Comparison of ENCODE assay signal across 20 cellular contexts in genomic region chr16:89550421-89550988, GRCh38. TPM values are rescaled to one million over a fixed set of nuclear protein-coding genes. Genes with fewer than 3 reads are reported as not detected.
A peak's percentile ranks its signal among the peaks of the same experiment; 100 is the strongest.
DNase-seq lines count a peak whose midpoint lies in the region; ATAC-seq and TF ChIP-seq lines count a peak whose summit lies in the region.
"Had no signal": no experiment of that assay in that cellular context is flagged by ENCODE, and none has a peak within 500 bp of the region (broad histone marks: within the 10 kb centered on the region; RNA-seq: fewer than 3 reads in every experiment).

No MANE protein-coding gene starts in this region.

- no peak overlapping the region for H2AFZ ChIP-seq in IMR-90 (replicated peaks; ENCODE audit: low read length, poor library complexity)
- H2AFZ ChIP-seq in neuronal stem cell (ENCODE audit: low read length): no peak overlapping the region

- H3K23ac ChIP-seq in IMR-90 (ENCODE audit: low read depth, low read length) (no peak overlapping the region), neuronal stem cell (ENCODE audit: low read depth, low read length, poor library complexity) (no peak overlapping the region)

- no peak overlapping the region for H2BK20ac ChIP-seq in IMR-90 (ENCODE audit: low read depth, low read length)

- H2BK15ac ChIP-seq in IMR-90 (ENCODE audit: low read depth, low read length): no peak overlapping the region
- no peak overlapping the region for H2BK15ac ChIP-seq in neuronal stem cell (ENCODE audit: low read length)

- no TSS peak for BruUV-seq in IMR-90 (replicated peaks; lab: Mats Ljungman, UMichigan)

- H2BK12ac ChIP-seq in neuronal stem cell (ENCODE audit: low read length): no peak overlapping the region

- H4K91ac ChIP-seq in IMR-90 (ENCODE audit: insufficient read depth, low read depth, low read length) (no peak overlapping the region), neuronal stem cell (ENCODE audit: low read depth, low read length, poor library complexity) (no peak overlapping the region)

- POLR2A ChIA-PET in IMR-90 (lab: Charles Lee; ENCODE audit: unreplicated experiment): no interaction called here

- no peak overlapping the region for H3K4me3 Mint-ChIP-seq in chondrocyte (ENCODE audit: unreplicated experiment)
- H3K4me3 Mint-ChIP-seq: CD8-positive, alpha-beta memory T cell had no signal

- H2BK120ac ChIP-seq in IMR-90 (ENCODE audit: low read depth, low read length) (no peak overlapping the region), neuronal stem cell (ENCODE audit: low read depth, low read length) (no peak overlapping the region)

- no peak overlapping the region for H3K14ac ChIP-seq in IMR-90 (replicated peaks; ENCODE audit: low read depth, low read length)
- no peak overlapping the region for H3K14ac ChIP-seq in neuronal stem cell (ENCODE audit: low read length)

- no peaks in the 10 kb centered on the region for H3K9me1 ChIP-seq in IMR-90 (ENCODE audit: insufficient read depth, low read length)

- WGBS in IMR-90 (ENCODE audit: extremely low coverage in 2 of 2, insufficient read length in 1 of 2), 2 experiments: 97% methylated on average over 8 of the region's 22 CpGs; no CpG with 5 or more reads in 1 of the 2 experiments
- no CpG with 5 or more reads among the region's 22 CpGs for WGBS in neuronal stem cell (ENCODE audit: extremely low coverage in 2 of 2, insufficient read length in 2 of 2, insufficient replicate concordance in 1 of 2), 2 donors

- H3K36me3 ChIP-seq in IMR-90 (ENCODE audit: control insufficient read depth, insufficient read depth, low read length) (peaks cover 66% of the 10 kb centered on the region), neuronal stem cell (replicated peaks in 1 of 2; ENCODE audit: control insufficient read depth in 2 of 2, insufficient read depth in 2 of 2, low read length in 2 of 2) (peaks cover 52 to 99% of the 10 kb centered on the region in 2 donors)

- no peaks in the 10 kb centered on the region for H3K4me1 Mint-ChIP-seq in chondrocyte (ENCODE audit: low read depth)

- H3K4me1 ChIP-seq in IMR-90 (ENCODE audit: control insufficient read depth, insufficient read depth, low read length) (no peaks in the 10 kb centered on the region), neuronal stem cell (ENCODE audit: control insufficient read depth in 2 of 2, insufficient read depth in 1 of 2, low read depth in 1 of 2, low read length in 2 of 2) (no peaks in the 10 kb centered on the region)
- H3K4me1 ChIP-seq: SJCRH30 had no signal

- H3K27ac ChIP-seq in IMR-90 (ENCODE audit: insufficient read depth, low read length) (no peak overlapping the region), neuronal stem cell (replicated peaks; ENCODE audit: low read length) (no peak overlapping the region)
- H3K27ac ChIP-seq: 22Rv1, SJCRH30 had no signal

- CTCF ChIA-PET in IMR-90 (lab: Yijun Ruan, JAX): no interaction called here

- intact Hi-C loops in IMR-90 (cut with micrococcal nuclease): no loop called here

- no peak overlapping the region for H3K56ac ChIP-seq in IMR-90 (ENCODE audit: extremely low read depth, insufficient read depth, low read length)

- H3K27ac Mint-ChIP-seq in chondrocyte (ENCODE audit: unreplicated experiment): peak overlapping the region; percentile 4

- DNase-seq in activated CD4-positive, alpha-beta T cell treated with anti-CD3 and anti-CD28 coated beads for 48 hours: peak; percentile 17
- DNase-seq in activated CD4-positive, alpha-beta T cell treated with anti-CD3 and anti-CD28 coated beads, Interleukin-2, amount 50 U/mL, for 1 hour: no peak
- DNase-seq in IMR-90 (no peak), chondrocyte (ENCODE audit: low spot score) (no peak), neuronal stem cell (ENCODE audit: low spot score) (no peak), SIG-M5 (lab: John Stamatoyannopoulos, UW) (no peak)
- DNase-seq in activated CD8-positive, alpha-beta memory T cell treated with anti-CD3 and anti-CD28 coated beads for 24 hours: no peak
- DNase-seq: CD8-positive, alpha-beta memory T cell; GDM1; KG1; NCI-H1092 treated with DMSO at 0.1 percent for 48 hours; NCI-H1436 treated with DMSO at 0.1 percent for 48 hours; NCI-H1930; NCI-H510A treated with DMSO at 0.1 percent for 48 hours; NCI-H774; NK-92 treated with Interleukin-12 subunit alpha and Interleukin-12 subunit beta, amount 100 ng/mL, for 24 hours; SJCRH30 had no signal

- H2AK5ac ChIP-seq in IMR-90 (ENCODE audit: low read depth, low read length) (no peak overlapping the region), neuronal stem cell (ENCODE audit: low read depth, low read length) (no peak overlapping the region)

- ATAC-seq in IMR-90 (ENCODE audit: low read depth) (no peak; the same call in 1 of the 2 replicates), HG03457 (IDR thresholded peaks at IDR 0.05; ENCODE audit: unreplicated experiment) (no peak)

- H3K27me3 Mint-ChIP-seq in chondrocyte (ENCODE audit: low read depth): no peaks in the 10 kb centered on the region
- H3K27me3 Mint-ChIP-seq: CD8-positive, alpha-beta memory T cell had no signal

- TF ChIP-seq RAD21 in IMR-90 (IDR thresholded peaks at IDR 0.05; ENCODE audit: low read length): no peak

- H2BK5ac ChIP-seq in IMR-90 (ENCODE audit: low read depth, low read length, poor library complexity, severe bottlenecking) (no peak overlapping the region), neuronal stem cell (ENCODE audit: low read length) (peak overlapping the region; percentile 22)

- H3K9me3 ChIP-seq in IMR-90 (ENCODE audit: control insufficient read depth, insufficient read depth, low read length) (no peaks in the 10 kb centered on the region), neuronal stem cell (replicated peaks in 1 of 2; ENCODE audit: control insufficient read depth in 2 of 2, insufficient read depth in 1 of 2, low read depth in 1 of 2, low read length in 2 of 2) (peaks cover 0 to 5% of the 10 kb centered on the region in 2 donors)
- H3K9me3 ChIP-seq: BLaER1 treated with 17β-estradiol and CSF1 and Interleukin-3, amounts not matched to agents 10 nM and 100 nM; SJCRH30 had no signal

- peak overlapping the region; percentile 65 for H2AK9ac ChIP-seq in IMR-90 (replicated peaks; ENCODE audit: low read depth, low read length, poor library complexity)

- TF ChIP-seq CTCF in IMR-90 (conservative IDR thresholded peaks at IDR 0.05; ENCODE audit: low read depth, low read length) (no peak), chondrocyte (IDR thresholded peaks at IDR 0.05) (no peak)

- no peak overlapping the region for H4K5ac ChIP-seq in IMR-90 (ENCODE audit: low read depth, low read length)

- no peaks in the 10 kb centered on the region for H3K9me3 Mint-ChIP-seq in chondrocyte (ENCODE audit: low read depth)
- H3K9me3 Mint-ChIP-seq: CD8-positive, alpha-beta memory T cell had no signal

- H4K20me1 ChIP-seq in IMR-90 (ENCODE audit: insufficient read depth, low read length): peaks cover 3% of the 10 kb centered on the region; the same call in 1 of the 2 replicates

- H3K9ac ChIP-seq in IMR-90 (ENCODE audit: low read depth, low read length): no peak overlapping the region
- no peak overlapping the region for H3K9ac ChIP-seq in neuronal stem cell (ENCODE audit: low read depth, low read length, poor library complexity)

- no peak for TF ChIP-seq POLR2A in IMR-90 (IDR thresholded peaks at IDR 0.05; ENCODE audit: low read depth, low read length)

- in situ Hi-C loops in IMR-90 (cut with MboI; ENCODE audit: low sequenced_read_pairs): no loop called here

- H3K79me1 ChIP-seq in IMR-90 (ENCODE audit: low read depth in 1 of 2, low read length in 2 of 2) (peaks cover 3 to 15% of the 10 kb centered on the region in 2 experiments; a peak in 1 of 4 replicates), neuronal stem cell (ENCODE audit: low read depth, low read length) (peaks cover 5% of the 10 kb centered on the region)

- H3K4me2 ChIP-seq in IMR-90 (ENCODE audit: low read depth, low read length) (no peak overlapping the region), neuronal stem cell (ENCODE audit: insufficient read depth, low read length, poor library complexity, severe bottlenecking) (no peak overlapping the region)

- peaks cover 20% of the 10 kb centered on the region for H3K36me3 Mint-ChIP-seq in chondrocyte (ENCODE audit: low read depth)

- H3K4me3 ChIP-seq in IMR-90 (ENCODE audit: insufficient read depth, low read depth, low read length): no peak overlapping the region
- H3K4me3 ChIP-seq in neuronal stem cell (ENCODE audit: low read length in 2 of 2): no peak overlapping the region
- H3K4me3 ChIP-seq: BLaER1 treated with 17β-estradiol and CSF1 and Interleukin-3, amounts not matched to agents 10 nM and 100 nM; SJCRH30 had no signal

- no peak overlapping the region for H4K8ac ChIP-seq in IMR-90 (ENCODE audit: low read depth in 2 of 2, low read length in 2 of 2)
- H4K8ac ChIP-seq in neuronal stem cell (ENCODE audit: low read depth, low read length): no peak overlapping the region

- H3K4ac ChIP-seq in IMR-90 (ENCODE audit: low read depth, low read length): no peak overlapping the region
- H3K4ac ChIP-seq in neuronal stem cell (ENCODE audit: low read length): no peak overlapping the region

- dilution Hi-C loops in IMR-90 (cut with HindIII; ENCODE audit: low sequenced_read_pairs, unreplicated experiment): no loop called here

- H3K18ac ChIP-seq in IMR-90 (ENCODE audit: low read depth, low read length) (no peak overlapping the region), neuronal stem cell (ENCODE audit: low read length) (no peak overlapping the region)

- no peaks in the 10 kb centered on the region for H3K27me3 ChIP-seq in IMR-90 (ENCODE audit: control insufficient read depth, insufficient read depth, low read length)
- no peaks in the 10 kb centered on the region for H3K27me3 ChIP-seq in neuronal stem cell (ENCODE audit: control insufficient read depth in 3 of 3, insufficient read depth in 3 of 3, low read depth in 1 of 3, low read length in 3 of 3)
- H3K27me3 ChIP-seq: BLaER1 treated with 17β-estradiol and CSF1 and Interleukin-3, amounts not matched to agents 10 nM and 100 nM; SJCRH30 had no signal

RNA-seq across cellular contexts. Expression of gene RPL13, which starts 10.0 kb away (rescaled TPM):
- total RNA-seq in IMR-90 (2012; rRNA removed) (1,549 and 2,098 TPM in 2 replicates), chondrocyte (1,149 to 1,324 TPM (median 1,165 TPM) in 3 replicates)
- polyA plus RNA-seq in IMR-90 (2012; rRNA removed): 3,527 and 5,396 TPM in 2 replicates
- 7,098 and 10,427 TPM in 2 replicates for polyA plus RNA-seq in IMR-90 (2012; cell fraction: cytosol; rRNA removed)
- 1,689 and 3,565 TPM in 2 replicates for polyA plus RNA-seq in IMR-90 (2012; cell fraction: nucleus; rRNA removed; ENCODE audit: low replicate concordance)
- polyA plus RNA-seq in neuronal stem cell (2013, experiment 1 of 2): 5,003 TPM
- polyA plus RNA-seq in neuronal stem cell (2013, experiment 2 of 2): 4,966 TPM

RNA-seq across cellular contexts. Expression of gene CPNE7, which starts 25.1 kb away (rescaled TPM):
- total RNA-seq in IMR-90 (2012; rRNA removed): 5.0 and 5.4 TPM in 2 replicates
- 17.4 and 17.7 TPM in 2 replicates for polyA plus RNA-seq in IMR-90 (2012; rRNA removed)
- 5.8 and 13.6 TPM in 2 replicates for polyA plus RNA-seq in IMR-90 (2012; cell fraction: cytosol; rRNA removed)
- polyA plus RNA-seq in IMR-90 (2012; cell fraction: nucleus; rRNA removed; ENCODE audit: low replicate concordance): 145 and 321 TPM in 2 replicates
- 15.5 to 41.7 TPM (median 16.3 TPM) in 3 replicates for total RNA-seq in chondrocyte
- polyA plus RNA-seq in neuronal stem cell (2013, experiment 1 of 2): 1.4 TPM
- polyA plus RNA-seq in neuronal stem cell (2013, experiment 2 of 2): 1.6 TPM
- total RNA-seq: SJCRH30 had no signal

RNA-seq across cellular contexts. Expression of gene SPG7, which starts 42.3 kb away (rescaled TPM):
- total RNA-seq in IMR-90 (2012; rRNA removed) (95.3 and 96.8 TPM in 2 replicates), chondrocyte (84.6 to 127 TPM (median 87.6 TPM) in 3 replicates)
- polyA plus RNA-seq in IMR-90 (2012; rRNA removed): 82.8 and 94.6 TPM in 2 replicates
- 49.9 and 71.5 TPM in 2 replicates for polyA plus RNA-seq in IMR-90 (2012; cell fraction: cytosol; rRNA removed)
- 594 and 800 TPM in 2 replicates for polyA plus RNA-seq in IMR-90 (2012; cell fraction: nucleus; rRNA removed; ENCODE audit: low replicate concordance)
- polyA plus RNA-seq in neuronal stem cell (2013, experiment 1 of 2): 43.4 TPM
- 47.1 TPM for polyA plus RNA-seq in neuronal stem cell (2013, experiment 2 of 2)
